ENCODE assay signal across 25 cellular contexts in the genomic region with DNA sequence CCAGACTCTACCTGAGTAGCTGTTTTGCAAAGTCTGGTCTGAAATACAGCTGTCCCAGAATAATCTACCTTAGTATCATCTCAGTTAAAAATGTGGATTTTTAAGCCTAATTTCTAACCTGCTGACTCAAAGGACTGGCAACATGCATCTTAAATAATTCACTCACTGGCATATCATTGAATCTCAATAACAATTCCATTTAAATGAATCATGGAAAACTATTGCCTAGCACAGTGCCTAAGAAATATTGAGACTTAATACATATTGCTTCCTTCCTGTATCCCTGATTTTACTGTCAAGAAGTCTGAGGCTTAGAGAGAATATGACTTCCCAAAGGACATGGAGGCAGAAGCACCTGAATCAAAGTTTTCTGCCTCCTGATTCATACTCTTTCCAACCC. TPM values are rescaled to one million over a fixed set of nuclear protein-coding genes. Genes with fewer than 3 reads are reported as not detected.
DNase-seq lines count a peak whose midpoint lies in the region; ATAC-seq and TF ChIP-seq lines count a peak whose summit lies in the region.
"Had no signal": no experiment of that assay in that cellular context is flagged by ENCODE, and none has a peak within 500 bp of the region (broad histone marks: within the 10 kb centered on the region; RNA-seq: fewer than 3 reads in every experiment).

No MANE protein-coding gene starts in this region.

- no peak overlapping the region for H3K27ac Mint-ChIP-seq in natural killer cell treated with Interleukin-12 subunit alpha and Interleukin-12 subunit beta and Interleukin-15 and Interleukin-18, amount 100 ng/mL, for 72 hours
- H3K27ac Mint-ChIP-seq: activated B cell treated with CpG ODN at 0.5 μM for 24 hours; activated naive CD8-positive, alpha-beta T cell; activated T-helper 1 cell treated with anti-CD3 and anti-CD28 coated beads, Interleukin-12 subunit alpha, Interleukin-12 subunit beta, Interleukin-2, Interleukin-4 antibody, amounts not matched to agents 30 ng/mL and 10 ng/mL and 1 ng/mL, durations not matched to agents 14 hours and 24 hours and 36 hours; T-helper 2 cell treated with Interferon-gamma antibody and Interleukin-4, amounts not matched to agents 5 μg/mL and 100 μg/mL, for 36 hours; type B pancreatic cell had no signal

- DNase-seq in AG09309 (ENCODE audit: low read depth): peak; percentile 17
- peak; percentile 33 for DNase-seq in NCI-H226
- peak; percentile 51 for DNase-seq in choroid plexus epithelial cell (ENCODE audit: low read depth)
- peak; percentile 59 for DNase-seq in kidney glomerular epithelial cell (lab: John Stamatoyannopoulos, UW)
- DNase-seq in RPMI8226: no peak
- no peak for DNase-seq in natural killer cell treated with Interleukin-12 subunit alpha and Interleukin-12 subunit beta and Interleukin-15 and Interleukin-18, amount 100 ng/mL, for 72 hours (ENCODE audit: low spot score)
- no peak for DNase-seq in Kasumi-1 (lab: John Stamatoyannopoulos, UW)
- DNase-seq in esophagus muscularis mucosa (ENCODE audit: extremely low spot score): no peak
- DNase-seq: activated B cell treated with CpG ODN at 0.5 μM for 24 hours; CD8-positive, alpha-beta memory T cell; DMS79; effector memory CD4-positive, alpha-beta T cell; gastrocnemius medialis; left lung; NCI-H1092; NCI-H2081 treated with DMSO at 0.1 percent for 48 hours; NCI-H524 treated with DMSO at 0.1 percent for 48 hours; right cardiac atrium; SJCRH30; stimulated activated naive CD8-positive, alpha-beta T cell treated with anti-CD3 and anti-CD28 coated beads, Interleukin-15, Interleukin-2, amounts not matched to agents 100 U/mL and 50 U/mL, for 24 hours had no signal

- H3K27ac ChIP-seq in esophagus muscularis mucosa (replicated peaks in 1 of 4): no peak overlapping the region
- H3K27ac ChIP-seq: gastrocnemius medialis, left lung, SJCRH30 had no signal

- peaks cover 14 to 24% of the 10 kb centered on the region in 2 donors for H3K27me3 Mint-ChIP-seq in natural killer cell treated with Interleukin-12 subunit alpha and Interleukin-12 subunit beta and Interleukin-15 and Interleukin-18, amount 100 ng/mL, for 72 hours
- H3K27me3 Mint-ChIP-seq: type B pancreatic cell had no signal

- no peak for TF ChIP-seq POLR2A in esophagus muscularis mucosa (IDR thresholded peaks at IDR 0.05; ENCODE audit: low read depth)

- no peaks in the 10 kb centered on the region for H3K36me3 Mint-ChIP-seq in natural killer cell treated with Interleukin-12 subunit alpha and Interleukin-12 subunit beta and Interleukin-15 and Interleukin-18, amount 100 ng/mL, for 72 hours
- H3K36me3 Mint-ChIP-seq: activated naive CD8-positive, alpha-beta T cell; CD8-positive, alpha-beta memory T cell; type B pancreatic cell had no signal

- H3K4me3 ChIP-seq in AG09309 (ENCODE audit: control insufficient read depth, low read depth, low read length) (no peak overlapping the region), choroid plexus epithelial cell (ENCODE audit: low read depth, low read length) (no peak overlapping the region), esophagus muscularis mucosa (no peak overlapping the region)
- H3K4me3 ChIP-seq: gastrocnemius medialis, left lung, SJCRH30 had no signal

- no peaks in the 10 kb centered on the region for H3K36me3 ChIP-seq in esophagus muscularis mucosa
- H3K36me3 ChIP-seq: gastrocnemius medialis, left lung, SJCRH30 had no signal

- H3K9me3 Mint-ChIP-seq in natural killer cell treated with Interleukin-12 subunit alpha and Interleukin-12 subunit beta and Interleukin-15 and Interleukin-18, amount 100 ng/mL, for 72 hours: no peaks in the 10 kb centered on the region
- H3K9me3 Mint-ChIP-seq: activated B cell treated with CpG ODN at 0.5 μM for 24 hours; activated T-helper 1 cell treated with anti-CD3 and anti-CD28 coated beads, Interleukin-12 subunit alpha, Interleukin-12 subunit beta, Interleukin-2, Interleukin-4 antibody, amounts not matched to agents 30 ng/mL and 10 ng/mL and 1 ng/mL, durations not matched to agents 14 hours and 24 hours and 36 hours; CD8-positive, alpha-beta memory T cell; T-helper 2 cell treated with Interferon-gamma antibody and Interleukin-4, amounts not matched to agents 5 μg/mL and 100 μg/mL, for 36 hours; type B pancreatic cell had no signal

- ATAC-seq in natural killer cell treated with Interleukin-12 subunit alpha and Interleukin-12 subunit beta and Interleukin-15 and Interleukin-18, amount 100 ng/mL, for 72 hours: no peak
- ATAC-seq: gastrocnemius medialis; left lung; right cardiac atrium; stimulated activated naive CD8-positive, alpha-beta T cell treated with anti-CD3 and anti-CD28 coated beads, Interleukin-15, Interleukin-2, amounts not matched to agents 100 U/mL and 50 U/mL, for 24 hours had no signal

- intact Hi-C loops in esophagus muscularis mucosa (cut with DNase I): loop anchor here (5.0 kb wide), 1 partner anchor 209 kb away; the partner anchor contains the start of gene RGS4

- no peaks in the 10 kb centered on the region for H3K4me1 Mint-ChIP-seq in natural killer cell treated with Interleukin-12 subunit alpha and Interleukin-12 subunit beta and Interleukin-15 and Interleukin-18, amount 100 ng/mL, for 72 hours (ENCODE audit: low read depth in 2 of 2)
- H3K4me1 Mint-ChIP-seq: activated B cell treated with CpG ODN at 0.5 μM for 24 hours; CD8-positive, alpha-beta memory T cell had no signal

- no peaks in the 10 kb centered on the region for H3K27me3 ChIP-seq in esophagus muscularis mucosa
- H3K27me3 ChIP-seq: gastrocnemius medialis, left lung, SJCRH30 had no signal

- peaks cover 6 to 18% (median 11%) of the 10 kb centered on the region in 4 donors for H3K4me1 ChIP-seq in esophagus muscularis mucosa
- H3K4me1 ChIP-seq: left lung had no signal

- no peaks in the 10 kb centered on the region for H3K9me3 ChIP-seq in esophagus muscularis mucosa
- H3K9me3 ChIP-seq: gastrocnemius medialis, left lung, SJCRH30 had no signal

- no peak overlapping the region for H3K4me3 Mint-ChIP-seq in natural killer cell treated with Interleukin-12 subunit alpha and Interleukin-12 subunit beta and Interleukin-15 and Interleukin-18, amount 100 ng/mL, for 72 hours
- H3K4me3 Mint-ChIP-seq: activated B cell treated with CpG ODN at 0.5 μM for 24 hours; activated naive CD8-positive, alpha-beta T cell; activated T-helper 1 cell treated with anti-CD3 and anti-CD28 coated beads, Interleukin-12 subunit alpha, Interleukin-12 subunit beta, Interleukin-2, Interleukin-4 antibody, amounts not matched to agents 30 ng/mL and 10 ng/mL and 1 ng/mL, durations not matched to agents 14 hours and 24 hours and 36 hours; CD8-positive, alpha-beta memory T cell; T-helper 2 cell treated with Interferon-gamma antibody and Interleukin-4, amounts not matched to agents 5 μg/mL and 100 μg/mL, for 36 hours; type B pancreatic cell had no signal

- TF ChIP-seq EP300 in esophagus muscularis mucosa (IDR thresholded peaks at IDR 0.05): no peak

- TF ChIP-seq CTCF in AG09309 (IDR thresholded peaks at IDR 0.05; ENCODE audit: control insufficient read depth, insufficient read depth, low read depth, low read length, missing control alignments): no peak
- TF ChIP-seq CTCF in choroid plexus epithelial cell (conservative IDR thresholded peaks at IDR 0.05; ENCODE audit: low read depth, low read length): no peak
- TF ChIP-seq CTCF in esophagus muscularis mucosa (IDR thresholded peaks at IDR 0.05): no peak

RNA-seq across cellular contexts. Expression of gene CCDC190, which starts 3.1 kb away (rescaled TPM):
- total RNA-seq in natural killer cell treated with Interleukin-12 subunit alpha and Interleukin-12 subunit beta and Interleukin-15 and Interleukin-18, amount 100 ng/mL, for 72 hours: not detected
- under 1 TPM in 1 of 4 donors, not detected in 3; 0.26 TPM for total RNA-seq in esophagus muscularis mucosa
- total RNA-seq: activated B cell treated with CpG ODN at 0.5 μM for 24 hours; activated T-helper 1 cell treated with anti-CD3 and anti-CD28 coated beads, Interleukin-12 subunit alpha, Interleukin-12 subunit beta, Interleukin-2, Interleukin-4 antibody, amounts not matched to agents 30 ng/mL and 10 ng/mL and 1 ng/mL, durations not matched to agents 14 hours and 24 hours and 36 hours; CD8-positive, alpha-beta memory T cell; gastrocnemius medialis; H4; SJCRH30 had no signal

Comparison
In these comparisons a context has a peak if more than half of its experiments do, and no peak if none do; other contexts are left out.
1. DNase-seq: peak in AG09309 (single experiment), NCI-H226 (single experiment), choroid plexus epithelial cell (single experiment) and kidney glomerular epithelial cell (single experiment); none in RPMI8226 (single experiment), natural killer cell treated with Interleukin-12 subunit alpha and Interleukin-12 subunit beta and Interleukin-15 and Interleukin-18, amount 100 ng/mL, for 72 hours (single experiment), Kasumi-1 (0 of 2) and esophagus muscularis mucosa (single experiment).